Comparison of ENCODE assay signal across 1 cellular context in the genomic region with DNA sequence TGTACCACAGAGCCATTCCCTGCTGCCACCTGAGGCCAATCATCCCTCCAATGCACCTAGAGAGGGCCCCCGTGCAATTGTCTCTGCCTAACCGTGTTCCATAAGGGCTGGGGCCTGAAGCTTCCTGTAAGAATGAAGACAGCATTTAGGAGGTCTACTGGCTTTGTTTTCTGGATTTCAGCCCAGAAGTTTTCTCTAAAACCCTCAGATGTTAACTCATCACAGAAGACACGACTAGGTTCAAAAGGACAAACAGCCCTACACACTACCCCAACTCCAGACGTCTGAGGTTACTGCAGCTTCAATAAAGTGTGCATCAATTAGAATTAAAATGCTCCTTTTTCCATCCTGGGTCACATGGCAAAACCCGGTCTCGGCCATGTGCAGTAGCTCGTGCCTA.
TF ChIP-seq lines count a peak whose summit lies in the region.

No MANE protein-coding gene starts in this region.

TF ChIP-seq in IMR-90, 13 proteins besides CTCF, POLR2A, EP300 and RAD21 (continued from another document):
- TF ChIP-seq, protein P1, sequence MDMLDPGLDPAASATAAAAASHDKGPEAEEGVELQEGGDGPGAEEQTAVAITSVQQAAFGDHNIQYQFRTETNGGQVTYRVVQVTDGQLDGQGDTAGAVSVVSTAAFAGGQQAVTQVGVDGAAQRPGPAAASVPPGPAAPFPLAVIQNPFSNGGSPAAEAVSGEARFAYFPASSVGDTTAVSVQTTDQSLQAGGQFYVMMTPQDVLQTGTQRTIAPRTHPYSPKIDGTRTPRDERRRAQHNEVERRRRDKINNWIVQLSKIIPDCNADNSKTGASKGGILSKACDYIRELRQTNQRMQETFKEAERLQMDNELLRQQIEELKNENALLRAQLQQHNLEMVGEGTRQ (IDR thresholded peaks at IDR 0.05; ENCODE audit: low read depth, low read length) = no peak
- TF ChIP-seq NFE2L2 (IDR thresholded peaks at IDR 0.05; ENCODE audit: low read depth, low read length) (no peak), MAZ (IDR thresholded peaks at IDR 0.05; ENCODE audit: borderline replicate concordance, low read depth, low read length) (no peak), SMC3 (IDR thresholded peaks at IDR 0.05; ENCODE audit: low read depth, low read length) (no peak), RCOR1 (IDR thresholded peaks at IDR 0.05; ENCODE audit: insufficient replicate concordance, low read length) (no peak), BHLHE40 (IDR thresholded peaks at IDR 0.05; ENCODE audit: low read depth, low read length) (no peak), RFX5 (IDR thresholded peaks at IDR 0.05; ENCODE audit: low read depth, low read length) (no peak), MAFK (IDR thresholded peaks at IDR 0.05; ENCODE audit: low read depth, low read length) (no peak)
- TF ChIP-seq, protein P2, sequence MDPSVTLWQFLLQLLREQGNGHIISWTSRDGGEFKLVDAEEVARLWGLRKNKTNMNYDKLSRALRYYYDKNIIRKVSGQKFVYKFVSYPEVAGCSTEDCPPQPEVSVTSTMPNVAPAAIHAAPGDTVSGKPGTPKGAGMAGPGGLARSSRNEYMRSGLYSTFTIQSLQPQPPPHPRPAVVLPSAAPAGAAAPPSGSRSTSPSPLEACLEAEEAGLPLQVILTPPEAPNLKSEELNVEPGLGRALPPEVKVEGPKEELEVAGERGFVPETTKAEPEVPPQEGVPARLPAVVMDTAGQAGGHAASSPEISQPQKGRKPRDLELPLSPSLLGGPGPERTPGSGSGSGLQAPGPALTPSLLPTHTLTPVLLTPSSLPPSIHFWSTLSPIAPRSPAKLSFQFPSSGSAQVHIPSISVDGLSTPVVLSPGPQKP (IDR thresholded peaks at IDR 0.05; ENCODE audit: borderline replicate concordance, low read depth, low read length) = no peak
